1 cellular context compared by ENCODE assay signal in the genomic region with DNA sequence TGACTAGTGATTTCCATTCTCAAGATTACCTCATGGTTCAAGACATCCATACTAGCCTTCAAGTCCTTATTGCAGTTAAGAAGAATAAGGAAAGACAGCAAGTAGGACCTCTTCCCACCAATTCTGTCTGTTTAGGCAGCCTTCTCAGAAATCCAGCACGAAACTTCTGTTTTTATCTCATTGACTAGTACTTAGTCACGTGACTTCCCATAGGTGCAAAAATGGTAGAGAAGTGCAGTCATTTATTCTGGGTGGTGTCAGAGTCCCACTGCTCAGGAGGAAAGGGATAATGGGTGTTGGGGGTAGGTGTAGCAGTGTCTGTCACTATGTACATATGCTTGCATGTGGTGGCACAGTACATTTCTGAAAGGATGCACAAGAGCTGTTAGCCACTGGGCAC.
TF ChIP-seq lines count a peak whose summit lies in the region.

No MANE protein-coding gene starts in this region.

TF ChIP-seq in H1, 55 proteins besides CTCF, POLR2A, EP300 and RAD21 (continued from another document):
- TF ChIP-seq TCF12 (IDR thresholded peaks at IDR 0.05; ENCODE audit: low read depth, low read length), result no peak
- no peak for TF ChIP-seq BACH1 (IDR thresholded peaks at IDR 0.05; ENCODE audit: low read length)
- TF ChIP-seq JUN (IDR thresholded peaks at IDR 0.05; ENCODE audit: low read depth, low read length), result no peak
- no peak for TF ChIP-seq RBBP5 (IDR thresholded peaks at IDR 0.05; ENCODE audit: borderline replicate concordance, low read depth, low read length)
- TF ChIP-seq GTF2F1 (IDR thresholded peaks at IDR 0.05; ENCODE audit: borderline replicate concordance, low read depth, low read length), result no peak
- no peak for TF ChIP-seq NANOG (IDR thresholded peaks at IDR 0.05; ENCODE audit: insufficient read depth, low read depth, low read length, poor library complexity, severe bottlenecking)
- TF ChIP-seq SUZ12 (IDR thresholded peaks at IDR 0.05; ENCODE audit: low read length), result no peak
- TF ChIP-seq CBX8 (IDR thresholded peaks at IDR 0.05; ENCODE audit: borderline replicate concordance, low read depth, low read length), result no peak
- no peak for TF ChIP-seq EZH2 (IDR thresholded peaks at IDR 0.05; ENCODE audit: low read depth, low read length, severe bottlenecking)
- TF ChIP-seq CBX5 (IDR thresholded peaks at IDR 0.05; ENCODE audit: low read depth, low read length), result no peak
- TF ChIP-seq NRF1 (IDR thresholded peaks at IDR 0.05; ENCODE audit: low read depth, low read length), result no peak
- no peak for TF ChIP-seq USF2 (IDR thresholded peaks at IDR 0.05; ENCODE audit: low read length)
- TF ChIP-seq CREB1 (IDR thresholded peaks at IDR 0.05), result no peak
- no peak for TF ChIP-seq TAF7 (optimal IDR thresholded peaks at IDR 0.05; ENCODE audit: borderline replicate concordance, low read depth, low read length)
